ENCODE assay signal across 12 cellular contexts in the genomic region with DNA sequence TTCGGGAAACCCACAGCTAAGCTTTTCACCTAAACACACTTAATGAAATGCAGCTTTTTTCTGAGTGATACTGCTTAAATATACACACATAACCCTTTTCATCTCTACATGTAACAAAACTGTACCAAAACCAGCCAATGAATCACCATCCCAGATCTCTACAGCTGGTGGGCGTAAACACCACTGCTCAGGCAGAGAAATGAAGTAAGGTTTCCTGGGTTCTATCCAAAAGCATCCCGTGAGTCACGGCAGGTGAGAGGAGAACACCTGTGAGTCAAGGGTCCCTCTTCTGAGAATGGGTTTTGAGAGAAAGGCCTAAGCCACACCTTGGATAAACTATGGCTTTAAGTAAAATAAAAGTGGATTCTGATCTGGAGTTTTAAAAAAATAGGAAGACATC. TPM values are rescaled to one million over a fixed set of nuclear protein-coding genes. Genes with fewer than 3 reads are reported as not detected.
DNase-seq lines count a peak whose midpoint lies in the region; ATAC-seq and TF ChIP-seq lines count a peak whose summit lies in the region.
"Had no signal": no experiment of that assay in that cellular context is flagged by ENCODE, and none has a peak within 500 bp of the region (broad histone marks: within the 10 kb centered on the region; RNA-seq: fewer than 3 reads in every experiment).

No MANE protein-coding gene starts in this region.

- peak overlapping the region; percentile 90 for H3K4me3 ChIP-seq in epithelial cell of esophagus (ENCODE audit: low read length)
- H3K4me3 ChIP-seq in CD8-positive, alpha-beta T cell (ENCODE audit: low read depth, low read length) = no peak overlapping the region

- H3K36me3 Mint-ChIP-seq in endothelial cell (ENCODE audit: low read depth, unreplicated experiment) = no peaks in the 10 kb centered on the region
- no peaks in the 10 kb centered on the region for H3K36me3 Mint-ChIP-seq in CD8-positive, alpha-beta T cell

- H3K27me3 Mint-ChIP-seq in endothelial cell (ENCODE audit: unreplicated experiment) = peaks cover 7% of the 10 kb centered on the region
- H3K27me3 Mint-ChIP-seq in CD8-positive, alpha-beta T cell (ENCODE audit: low read depth) = peaks cover 34% of the 10 kb centered on the region

- peaks cover 6% of the 10 kb centered on the region for H3K27me3 ChIP-seq in CD8-positive, alpha-beta T cell (ENCODE audit: insufficient read depth, low read length)

- peaks cover 7% of the 10 kb centered on the region for H3K4me1 Mint-ChIP-seq in endothelial cell (ENCODE audit: unreplicated experiment)
- peaks cover 14% of the 10 kb centered on the region for H3K4me1 Mint-ChIP-seq in CD8-positive, alpha-beta T cell (ENCODE audit: low read depth)

- H3K36me3 ChIP-seq in CD8-positive, alpha-beta T cell (ENCODE audit: insufficient read depth, low read length) = no peaks in the 10 kb centered on the region

- DNase-seq in DMS53 treated with DMSO at 0.1 percent for 48 hours (lab: John Stamatoyannopoulos, UW; ENCODE audit: unreplicated experiment) (peak; percentile 54), RWPE1 (ENCODE audit: low spot score) (peak; percentile 93), epithelial cell of esophagus (ENCODE audit: low read depth) (peak; percentile 97), endothelial cell (ENCODE audit: low spot score) (no peak)
- DNase-seq in stimulated activated CD4-positive, alpha-beta T cell treated with anti-CD3 and anti-CD28 coated beads, Interleukin-12 subunit alpha, Interleukin-12 subunit beta, amount 100 ng/mL, for 48 hours (ENCODE audit: low read depth in 2 of 3, low spot score in 1 of 3) = peak; percentile 41 to 56 (median 42)
- DNase-seq in CD8-positive, alpha-beta T cell = no peak
- DNase-seq: effector CD8-positive, alpha-beta T cell; left cardiac atrium; MV-4-11 had no signal

- ATAC-seq in GM21576 (IDR thresholded peaks at IDR 0.05; ENCODE audit: unreplicated experiment) = no peak
- no peak for ATAC-seq in HG02938 (IDR thresholded peaks at IDR 0.05; ENCODE audit: unreplicated experiment)
- ATAC-seq in CD8-positive, alpha-beta T cell = no peak
- ATAC-seq: sciatic nerve had no signal

- CTCF ChIA-PET in RWPE1 (lab: Yijun Ruan, JAX) = no interaction called here
- CTCF ChIA-PET in CD8-positive, alpha-beta T cell (lab: Charles Lee) = no interaction called here

- intact Hi-C loops in CD8-positive, alpha-beta T cell (cut with DNase I, micrococcal nuclease) = loop anchor here in 1 of 2 experiments (10.0 kb wide), 1 partner anchor 1055 kb away; no protein-coding TSS in a partner anchor

- POLR2A ChIA-PET in RWPE1 (lab: Yijun Ruan, JAX; ENCODE audit: low non-redundant PET) = no interaction called here
- POLR2A ChIA-PET in CD8-positive, alpha-beta T cell (lab: Charles Lee) = no interaction called here

- H3K27ac Mint-ChIP-seq in endothelial cell (ENCODE audit: unreplicated experiment) = no peak overlapping the region
- no peak overlapping the region for H3K27ac Mint-ChIP-seq in CD8-positive, alpha-beta T cell

- no peaks in the 10 kb centered on the region for H3K9me3 Mint-ChIP-seq in endothelial cell (ENCODE audit: unreplicated experiment)
- H3K9me3 Mint-ChIP-seq in CD8-positive, alpha-beta T cell = no peaks in the 10 kb centered on the region

- H3K4me1 ChIP-seq in CD8-positive, alpha-beta T cell (ENCODE audit: insufficient read depth, low read length) = peaks cover 13% of the 10 kb centered on the region

- no peak overlapping the region for H3K4me3 Mint-ChIP-seq in endothelial cell (ENCODE audit: unreplicated experiment)
- no peak overlapping the region for H3K4me3 Mint-ChIP-seq in CD8-positive, alpha-beta T cell

- H3K9me3 ChIP-seq in CD8-positive, alpha-beta T cell (ENCODE audit: low read length) = no peaks in the 10 kb centered on the region

- H3K27ac ChIP-seq in RWPE1 = no peak overlapping the region
- no peak overlapping the region for H3K27ac ChIP-seq in CD8-positive, alpha-beta T cell (ENCODE audit: low read depth, low read length)

- TF ChIP-seq CTCF in RWPE1 (conservative IDR thresholded peaks at IDR 0.05; ENCODE audit: low read depth) (no peak), epithelial cell of esophagus (IDR thresholded peaks at IDR 0.05; ENCODE audit: insufficient read depth, low read depth, low read length, missing control alignments) (no peak), endothelial cell (IDR thresholded peaks at IDR 0.05; ENCODE audit: unreplicated experiment) (no peak)
- TF ChIP-seq CTCF in CD8-positive, alpha-beta T cell (IDR thresholded peaks at IDR 0.05) = no peak

RNA-seq across cellular contexts. Expression of a gene that starts 2.6 kb away (rescaled TPM):
- total RNA-seq in endothelial cell (ENCODE audit: unreplicated experiment) = 0.13 TPM
- not detected for total RNA-seq in CD8-positive, alpha-beta T cell

Comparison
In these comparisons a context has a peak if more than half of its experiments do, and no peak if none do; other contexts are left out.
1. DNase-seq: peak in DMS53 treated with DMSO at 0.1 percent for 48 hours (single experiment), RWPE1 (single experiment), epithelial cell of esophagus (single experiment) and stimulated activated CD4-positive, alpha-beta T cell treated with anti-CD3 and anti-CD28 coated beads, Interleukin-12 subunit alpha, Interleukin-12 subunit beta, amount 100 ng/mL, for 48 hours (3 of 3); none in endothelial cell (single experiment) and CD8-positive, alpha-beta T cell (0 of 7).